Comparison of ENCODE assay signal across 24 cellular contexts in genomic region chr22:49157529-49158339, GRCh38.
"Had no signal": no experiment of that assay in that cellular context is flagged by ENCODE, and none has a peak within 500 bp of the region (broad histone marks: within the 10 kb centered on the region; RNA-seq: fewer than 3 reads in every experiment).

No MANE protein-coding gene starts in this region.

- H3K27ac ChIP-seq: pancreas, psoas muscle, transverse colon, uterus, WERI-Rb-1 had no signal

- H3K4me1 ChIP-seq: pancreas, psoas muscle, transverse colon, uterus had no signal

- DNase-seq: activated CD4-positive, alpha-beta memory T cell treated with anti-CD3 and anti-CD28 coated beads for 36 hours; activated CD4-positive, alpha-beta T cell treated with anti-CD3 and anti-CD28 coated beads for 48 hours; activated CD8-positive, alpha-beta memory T cell treated with anti-CD3 and anti-CD28 coated beads, Interleukin-2, amount 50 U/mL, for 4 hours; activated gamma-delta T cell treated with Interleukin-2 at 50 U/mL for 16 hours; activated naive CD8-positive, alpha-beta T cell treated with anti-CD3 and anti-CD28 coated beads, Interleukin-2, amount 50 U/mL, for 24 hours; activated T-cell treated with anti-CD3 and anti-CD28 coated beads, Interleukin-2, amount 50 U/mL, for 1 hour; amygdala; central memory CD4-positive, alpha-beta T cell; endodermal cell; foreskin fibroblast; hippocampal formation; naive B cell; nephron progenitor cell; psoas muscle; stimulated activated naive CD4-positive, alpha-beta T cell treated with Interleukin-2 at 50 U/mL for 16 hours; T-helper 17 cell; T1000; transverse colon; uterus; WERI-Rb-1 had no signal

- ATAC-seq: activated CD4-positive, CD25-positive, alpha-beta regulatory T cell treated with anti-CD3 and anti-CD28 coated beads, Interleukin-2, amount 50 U/mL, for 24 hours; activated naive CD8-positive, alpha-beta T cell treated with anti-CD3 and anti-CD28 coated beads, Interleukin-2, amount 50 U/mL, for 24 hours; esophagus mucosa; psoas muscle; T-helper 17 cell had no signal

- H3K9me3 ChIP-seq: pancreas, psoas muscle, transverse colon, uterus had no signal

- H3K4me3 ChIP-seq: pancreas, psoas muscle, transverse colon, uterus had no signal

- H3K36me3 ChIP-seq: pancreas, transverse colon, uterus, WERI-Rb-1 had no signal

- H3K27me3 ChIP-seq: pancreas, uterus had no signal

- FAIRE-seq: keratinocyte, pancreas had no signal
